ENCODE assay signal across 23 cellular contexts in genomic region chr10:92421550-92421949, GRCh38.
A peak's percentile ranks its signal among the peaks of the same experiment; 100 is the strongest.
DNase-seq lines count a peak whose midpoint lies in the region; ATAC-seq, FAIRE-seq and TF ChIP-seq lines count a peak whose summit lies in the region.
"Had no signal": no experiment of that assay in that cellular context is flagged by ENCODE, and none has a peak within 500 bp of the region (broad histone marks: within the 10 kb centered on the region; RNA-seq: fewer than 3 reads in every experiment).

No MANE protein-coding gene starts in this region.

- CTCF ChIA-PET in K562 (lab: Yijun Ruan, JAX; ENCODE audit: low intra/inter-chr PET ratio), result no interaction called here

- H3K36me3 ChIP-seq in MM.1S (replicated peaks; ENCODE audit: insufficient read depth, low read length), result no peaks in the 10 kb centered on the region
- no peaks in the 10 kb centered on the region for H3K36me3 ChIP-seq in K562 (ENCODE audit: control insufficient read depth, insufficient read depth, low read length)
- H3K36me3 ChIP-seq in subcutaneous abdominal adipose tissue (ENCODE audit: control insufficient read depth in 5 of 5, insufficient read depth in 5 of 5, low read length in 5 of 5), result no peaks in the 10 kb centered on the region
- H3K36me3 ChIP-seq: BE2C had no signal

- TF ChIP-seq EP300 in K562 (IDR thresholded peaks at IDR 0.05; ENCODE audit: low read length), result no peak

- BruUV-seq in K562 (replicated peaks; lab: Mats Ljungman, UMichigan), result no TSS peak

- no peaks in the 10 kb centered on the region for H3K9me3 ChIP-seq in MM.1S (replicated peaks; ENCODE audit: insufficient read depth, low read length)
- no peaks in the 10 kb centered on the region for H3K9me3 ChIP-seq in K562 (replicated peaks; ENCODE audit: control insufficient read depth, insufficient read depth, low read depth, low read length)
- H3K9me3 ChIP-seq in subcutaneous abdominal adipose tissue (ENCODE audit: control insufficient read depth in 5 of 5, low read length in 5 of 5), result peaks cover 0 to 2% (median 0%) of the 10 kb centered on the region in 5 donors
- H3K9me3 ChIP-seq: BE2C had no signal

- H3K9ac ChIP-seq in MM.1S (ENCODE audit: low read length) (no peak overlapping the region), K562 (ENCODE audit: insufficient read depth in 1 of 2, low read depth in 2 of 2, low read length in 2 of 2) (no peak overlapping the region), subcutaneous abdominal adipose tissue (ENCODE audit: low read length in 5 of 5) (no peak overlapping the region)

- in situ Hi-C loops in K562 (cut with MboI), result no loop called here

- no peak overlapping the region; the same call in 1 of the 2 replicates for H2AFZ ChIP-seq in MM.1S (ENCODE audit: low read length)
- H2AFZ ChIP-seq in K562 (ENCODE audit: low read depth, low read length), result no peak overlapping the region

- TF ChIP-seq POLR2A in K562 (conservative IDR thresholded peaks at IDR 0.05), result no peak

- H3K27ac ChIP-seq in MM.1S (ENCODE audit: low read length) (no peak overlapping the region), K562 (ENCODE audit: extremely low read depth, low read depth, low read length) (no peak overlapping the region), subcutaneous abdominal adipose tissue (ENCODE audit: low read depth, low read length) (peak overlapping the region; percentile 77)
- H3K27ac ChIP-seq: HL-60 had no signal

- H3K4me3 ChIP-seq in MM.1S (ENCODE audit: low read length) (no peak overlapping the region), K562 (no peak overlapping the region), subcutaneous abdominal adipose tissue (ENCODE audit: low read depth in 1 of 5, low read length in 5 of 5) (no peak overlapping the region)

- H3K9me1 ChIP-seq in K562 (ENCODE audit: control insufficient read depth, insufficient read depth, low read length), result no peaks in the 10 kb centered on the region

- DNase-seq in MM.1S (peak; percentile 11), K562 (ENCODE audit: extremely low read depth in 1 of 4, low spot score in 3 of 4) (no peak)
- DNase-seq in NK-92 treated with Interleukin-12 subunit alpha and Interleukin-12 subunit beta, amount 100 ng/mL, for 24 hours (lab: John Stamatoyannopoulos, UW), result no peak
- DNase-seq: 8988T; ACHN; BE2C; C1 segment of cervical spinal cord; CD4-positive, CD25-positive, alpha-beta regulatory T cell; CD8-positive, alpha-beta memory T cell; COR-L47; DMS 273 treated with DMSO at 0.1 percent for 48 hours; DND-41; EL; GOT3; H7; HFFc6 had no signal

- intact Hi-C loops in K562 (cut with micrococcal nuclease), result no loop called here

- TF ChIP-seq CTCF in MM.1S (IDR thresholded peaks at IDR 0.05; ENCODE audit: low read length) (no peak), K562 (IDR thresholded peaks at IDR 0.05 in 2 of 3, conservative IDR thresholded peaks at IDR 0.05 in 1 of 3; ENCODE audit: insufficient read depth in 2 of 3, low read depth in 1 of 3, low read length in 3 of 3) (no peak)

- no peaks in the 10 kb centered on the region for H3K27me3 ChIP-seq in MM.1S (replicated peaks; ENCODE audit: insufficient read depth, low read length)
- H3K27me3 ChIP-seq in K562 (ENCODE audit: control insufficient read depth in 2 of 2, insufficient read depth in 2 of 2, low read length in 2 of 2), result no peaks in the 10 kb centered on the region
- H3K27me3 ChIP-seq in subcutaneous abdominal adipose tissue (ENCODE audit: control insufficient read depth in 5 of 5, insufficient read depth in 4 of 5, low read length in 5 of 5), result no peaks in the 10 kb centered on the region
- H3K27me3 ChIP-seq: BE2C had no signal

- FAIRE-seq in A204.1 (lab: Jason Lieb, UNC), result peak; percentile 70
- FAIRE-seq in K562 (lab: Jason Lieb, UNC), result no peak
- FAIRE-seq: GM12891 had no signal

- H3K79me2 ChIP-seq in MM.1S (ENCODE audit: low read length) (no peaks in the 10 kb centered on the region), K562 (ENCODE audit: control insufficient read depth, insufficient read depth, low read length) (no peaks in the 10 kb centered on the region)

- no peak overlapping the region for H3K4me2 ChIP-seq in MM.1S (ENCODE audit: low read depth, low read length)
- H3K4me2 ChIP-seq in K562 (ENCODE audit: insufficient read depth, low read length), result no peak overlapping the region

- ATAC-seq in K562 (no peak), GM19397 (IDR thresholded peaks at IDR 0.05; ENCODE audit: unreplicated experiment) (no peak), GM21723 (IDR thresholded peaks at IDR 0.05; ENCODE audit: unreplicated experiment) (no peak)
- ATAC-seq: HCT116 had no signal

- no peaks in the 10 kb centered on the region for H4K20me1 ChIP-seq in MM.1S (ENCODE audit: insufficient read depth, low read length)
- H4K20me1 ChIP-seq in K562 (replicated peaks; ENCODE audit: control insufficient read depth, insufficient read depth, low read length), result no peaks in the 10 kb centered on the region

- no peaks in the 10 kb centered on the region for H3F3A ChIP-seq in MM.1S (ENCODE audit: insufficient read depth, low read length)

- POLR2A ChIA-PET in K562 (lab: Yijun Ruan, JAX), result interaction anchor here (0.9 to 1.0 kb wide), 2 partner anchors 14 to 23 kb away, joined by 3 to 4 read pairs; no protein-coding TSS in a partner anchor

- no peaks in the 10 kb centered on the region for H3K9me2 ChIP-seq in MM.1S (replicated peaks; ENCODE audit: insufficient read depth, low read length)

- TF ChIP-seq RAD21 in K562 (CRISPR knock-in tag; conservative IDR thresholded peaks at IDR 0.05 in 1 of 2, IDR thresholded peaks at IDR 0.05 in 1 of 2), result no peak

- peaks cover 8% of the 10 kb centered on the region; the same call in 1 of the 2 replicates for H3K4me1 ChIP-seq in MM.1S (ENCODE audit: low read length)
- H3K4me1 ChIP-seq in K562 (replicated peaks in 1 of 2; ENCODE audit: control insufficient read depth in 2 of 2, insufficient read depth in 2 of 2, low read length in 2 of 2), result peaks cover 0 to 10% of the 10 kb centered on the region in 2 experiments; a peak in 2 of 5 replicates
- peaks cover 0 to 19% (median 12%) of the 10 kb centered on the region in 5 donors for H3K4me1 ChIP-seq in subcutaneous abdominal adipose tissue (ENCODE audit: control insufficient read depth in 5 of 5, insufficient read depth in 5 of 5, low read length in 5 of 5)
- H3K4me1 ChIP-seq: BE2C had no signal

TF ChIP-seq in K562, 482 proteins besides CTCF, POLR2A, EP300 and RAD21:
- TF ChIP-seq ZNF316 (IDR thresholded peaks at IDR 0.05) (peak; percentile 55), KLF6 (CRISPR knock-in tag; IDR thresholded peaks at IDR 0.05; ENCODE audit: borderline replicate concordance) (no peak), BACH1 (tag; IDR thresholded peaks at IDR 0.05) (0 out of 2 replicates have a peak, but pooled peaks have one; percentile 48), U2AF2 (optimal IDR thresholded peaks at IDR 0.05; ENCODE audit: low read depth, low read length) (no peak), ATF3 (IDR thresholded peaks at IDR 0.05) (peak; percentile 22), ATF3 (CRISPR knock-in tag; conservative IDR thresholded peaks at IDR 0.05) (no peak), SAP30 (IDR thresholded peaks at IDR 0.05; ENCODE audit: borderline replicate concordance, insufficient read depth, low read depth, low read length, poor library complexity, severe bottlenecking) (no peak), NFE2L1 (tag; IDR thresholded peaks at IDR 0.05; ENCODE audit: borderline replicate concordance, low read depth) (peak; percentile 29; the same call in 1 of the 2 replicates), C11orf30 (IDR thresholded peaks at IDR 0.05; ENCODE audit: low read depth) (peak; percentile 37; the same call in 1 of the 2 replicates), MAFG (tag; conservative IDR thresholded peaks at IDR 0.05) (0 out of 2 replicates have a peak, but pooled peaks have one; percentile 29), ZNF133 (CRISPR knock-in tag; IDR thresholded peaks at IDR 0.05) (no peak), HMBOX1 (IDR thresholded peaks at IDR 0.05) (no peak)
